ENCODE assay signal across 8 cellular contexts in genomic region chr11:85627332-85627997, GRCh38. TPM values are rescaled to one million over a fixed set of nuclear protein-coding genes. Genes with fewer than 3 reads are reported as not detected.
A peak's percentile ranks its signal among the peaks of the same experiment; 100 is the strongest.
DNase-seq lines count a peak whose midpoint lies in the region; ATAC-seq, FAIRE-seq and TF ChIP-seq lines count a peak whose summit lies in the region.

DLG2 (minus strand) TSS chr11:85627344.

- H2AFZ ChIP-seq in endothelial cell of umbilical vein (ENCODE audit: low read depth, low read length): peak within 1 kb of the TSS; percentile 87

- no TSS peak for BruUV-seq in endothelial cell of umbilical vein (replicated peaks; lab: Mats Ljungman, UMichigan)

- H3K27me3 ChIP-seq in HL-60 (ENCODE audit: insufficient read depth, poor library complexity, severe bottlenecking) (no peaks in the 10 kb centered on the region), endothelial cell of umbilical vein (ENCODE audit: control insufficient read depth in 2 of 2, insufficient read depth in 2 of 2, low read length in 2 of 2) (peaks cover 2 to 6% of the 10 kb centered on the region in 2 experiments)

- H3K4me3 Mint-ChIP-seq in type B pancreatic cell: peak within 1 kb of the TSS; percentile 97

- CTCF ChIA-PET in endothelial cell of umbilical vein (lab: Charles Lee): interaction anchor here (0.8 to 1.7 kb wide), 8 partner anchors 18 to 414 kb away, joined by 3 to 8 read pairs (median 4); partner anchors contain the start of genes CCDC83 and TMEM126A

- H3K36me3 ChIP-seq in endothelial cell of umbilical vein (ENCODE audit: control insufficient read depth in 2 of 2, extremely low read depth in 1 of 2, insufficient read depth in 2 of 2, low read length in 2 of 2) (peaks cover 0 to 4% of the 10 kb centered on the region in 2 experiments), mesodermal cell (ENCODE audit: control insufficient read depth, insufficient read depth, low read length) (peaks cover 16% of the 10 kb centered on the region)

- 1 to 5% methylated on average over 12 to 13 of the region's 23 CpGs for WGBS in mesodermal cell (ENCODE audit: insufficient coverage in 2 of 2), 2 experiments

- peak within 1 kb of the TSS; percentile 63 for H3K9ac ChIP-seq in endothelial cell of umbilical vein (replicated peaks; ENCODE audit: extremely low read depth, insufficient read depth, low read length)

- DNase-seq in NCI-H2196 (lab: John Stamatoyannopoulos, UW; ENCODE audit: unreplicated experiment) (peak; percentile 10), NCI-H2196 treated with DMSO at 0.1 percent for 48 hours (lab: John Stamatoyannopoulos, UW; ENCODE audit: unreplicated experiment) (no peak), HL-60 (ENCODE audit: low read depth in 1 of 2, low spot score in 1 of 2) (peak in 1 of 2 experiments; percentile 18), endothelial cell of umbilical vein (ENCODE audit: low read depth, low spot score) (peak; percentile 55), type B pancreatic cell (ENCODE audit: extremely low spot score, unreplicated experiment) (no peak)

- H3K9me1 ChIP-seq in endothelial cell of umbilical vein (replicated peaks; ENCODE audit: control insufficient read depth, extremely low read depth, insufficient read depth, low read length): no peaks in the 10 kb centered on the region

- peaks cover 34% of the 10 kb centered on the region for H3K79me2 ChIP-seq in endothelial cell of umbilical vein (ENCODE audit: control insufficient read depth, insufficient read depth, low read length)

- H3K4me1 ChIP-seq in endothelial cell of umbilical vein (ENCODE audit: control insufficient read depth, extremely low read depth, insufficient read depth, low read length) (peaks cover 16% of the 10 kb centered on the region), mesodermal cell (ENCODE audit: control insufficient read depth, insufficient read depth, low read length, poor library complexity, severe bottlenecking) (peaks cover 13% of the 10 kb centered on the region)

- H3K4me1 Mint-ChIP-seq in type B pancreatic cell (ENCODE audit: unreplicated experiment): peaks cover 13% of the 10 kb centered on the region

- TF ChIP-seq POLR2A in endothelial cell of umbilical vein (IDR thresholded peaks at IDR 0.05; ENCODE audit: low read depth, low read length): no peak

- no peaks in the 10 kb centered on the region for H4K20me1 ChIP-seq in endothelial cell of umbilical vein (replicated peaks; ENCODE audit: control insufficient read depth, extremely low read depth, insufficient read depth, low read length)

- POLR2A ChIA-PET in endothelial cell of umbilical vein (lab: Charles Lee): no interaction called here

- ATAC-seq in HG02623 (IDR thresholded peaks at IDR 0.05; ENCODE audit: unreplicated experiment): no peak

- intact Hi-C loops in endothelial cell of umbilical vein (cut with micrococcal nuclease): no loop called here

- H3K27me3 Mint-ChIP-seq in type B pancreatic cell: peaks cover 9% of the 10 kb centered on the region

- TF ChIP-seq CTCF in HL-60 (IDR thresholded peaks at IDR 0.05; ENCODE audit: insufficient read depth, low read length): no peak
- TF ChIP-seq CTCF in VCaP (conservative IDR thresholded peaks at IDR 0.05): no peak
- TF ChIP-seq CTCF in endothelial cell of umbilical vein (IDR thresholded peaks at IDR 0.05; ENCODE audit: extremely low read depth in 1 of 2, insufficient read depth in 1 of 2, low read depth in 1 of 2, low read length in 2 of 2): no peak
- TF ChIP-seq CTCF in type B pancreatic cell (conservative IDR thresholded peaks at IDR 0.05): no peak

- dilution Hi-C loops in endothelial cell of umbilical vein (cut with MboI; ENCODE audit: extremely low pct_ligation_motif_present, low sequenced_read_pairs): no loop called here

- peak within 1 kb of the TSS; percentile 49 for H3K27ac ChIP-seq in HL-60 (replicated peaks)
- H3K27ac ChIP-seq in VCaP: peak within 1 kb of the TSS; percentile 78
- peak within 1 kb of the TSS; percentile 10 for H3K27ac ChIP-seq in endothelial cell of umbilical vein (ENCODE audit: insufficient read depth, low read depth, low read length)
- H3K27ac ChIP-seq in mesodermal cell (ENCODE audit: low read depth, low read length, severe bottlenecking): peak within 1 kb of the TSS; percentile 77

- no peaks in the 10 kb centered on the region for H3K9me3 ChIP-seq in endothelial cell of umbilical vein (replicated peaks; ENCODE audit: control insufficient read depth, insufficient read depth, low read length)
- H3K9me3 ChIP-seq in mesodermal cell (ENCODE audit: control insufficient read depth, low read length): no peaks in the 10 kb centered on the region

- peak within 1 kb of the TSS; percentile 97 for H3K27ac Mint-ChIP-seq in type B pancreatic cell

- H3K9me3 Mint-ChIP-seq in type B pancreatic cell: no peaks in the 10 kb centered on the region

- H3K4me2 ChIP-seq in endothelial cell of umbilical vein (ENCODE audit: insufficient read depth, low read length): peak within 1 kb of the TSS; percentile 92

- H3K36me3 Mint-ChIP-seq in type B pancreatic cell: peaks cover 6% of the 10 kb centered on the region

- FAIRE-seq in endothelial cell of umbilical vein (lab: Jason Lieb, UNC): peak; percentile 60

- H3K4me3 ChIP-seq in HL-60 (replicated peaks; ENCODE audit: insufficient read depth, low read length) (peak within 1 kb of the TSS; percentile 87), endothelial cell of umbilical vein (replicated peaks in 1 of 3; ENCODE audit: insufficient read depth in 1 of 3, low read depth in 1 of 3, low read length in 3 of 3) (peak within 1 kb of the TSS; percentile 69 to 73 (median 72)), mesodermal cell (ENCODE audit: extremely low read depth, insufficient read depth, low read length, poor library complexity, severe bottlenecking) (peak within 1 kb of the TSS; percentile 56)

TF ChIP-seq in endothelial cell of umbilical vein, 7 proteins besides CTCF, POLR2A, EP300 and RAD21:
- TF ChIP-seq POLR2AphosphoS5 (IDR thresholded peaks at IDR 0.05; ENCODE audit: insufficient read depth, low read depth, low read length) (no peak), MYC (IDR thresholded peaks at IDR 0.05; ENCODE audit: low read depth, low read length) (no peak), JUN (IDR thresholded peaks at IDR 0.05; ENCODE audit: borderline replicate concordance, insufficient read depth, insufficient read length, low read depth) (no peak), MAX (IDR thresholded peaks at IDR 0.05; ENCODE audit: insufficient read depth, insufficient read length) (no peak), EZH2 (IDR thresholded peaks at IDR 0.05; ENCODE audit: borderline replicate concordance, low read depth, low read length, severe bottlenecking) (no peak), GATA2 (IDR thresholded peaks at IDR 0.05; ENCODE audit: insufficient read depth, insufficient read length, low read depth, low read length) (no peak), FOS (IDR thresholded peaks at IDR 0.05; ENCODE audit: borderline replicate concordance, insufficient read depth, low read length) (no peak)

RNA-seq across cellular contexts. Expression of gene DLG2, which starts in this region (rescaled TPM):
- 1.1 and 2.0 TPM in 2 replicates for total RNA-seq in endothelial cell of umbilical vein
- polyA plus RNA-seq in endothelial cell of umbilical vein: 0.13 and 0.15 TPM in 2 replicates
- polyA plus RNA-seq in endothelial cell of umbilical vein (2011; cell fraction: cytosol; rRNA removed): 0.11 and 0.18 TPM in 2 replicates
- polyA plus RNA-seq in endothelial cell of umbilical vein (2011; cell fraction: nucleus; rRNA removed): 0.82 and 0.85 TPM in 2 replicates
- polyA plus RNA-seq in endothelial cell of umbilical vein (2012): 0.52 TPM in 1 of 2 replicates, not detected in the other
- polyA minus RNA-seq in endothelial cell of umbilical vein: 0.19 and 0.46 TPM in 2 replicates
- 7.2 TPM for polyA minus RNA-seq in endothelial cell of umbilical vein (2011; cell fraction: cytosol; rRNA and poly(A)+ RNA removed)
- polyA minus RNA-seq in endothelial cell of umbilical vein (2011; cell fraction: nucleus; rRNA and poly(A)+ RNA removed): 3.1 and 3.3 TPM in 2 replicates
- polyA plus RNA-seq in mesodermal cell (2013, experiment 1 of 2): 2.0 TPM
- polyA plus RNA-seq in mesodermal cell (2013, experiment 2 of 2): 5.1 TPM
- 2.3 and 5.9 TPM in 2 replicates for total RNA-seq in type B pancreatic cell (ENCODE audit: low replicate concordance)

Comparison
In these comparisons a context has a peak if more than half of its experiments do, and no peak if none do; other contexts are left out.
1. DNase-seq: peak in NCI-H2196 (single experiment) and endothelial cell of umbilical vein (single experiment); none in NCI-H2196 treated with DMSO at 0.1 percent for 48 hours (single experiment) and type B pancreatic cell (single experiment).
2. H3K27ac ChIP-seq: peak in every context shown above with its lines; median percentile 78 in VCaP; 77 in mesodermal cell; 49 in HL-60; 10 in endothelial cell of umbilical vein.
3. Peak in every context shown above with its lines, with median percentiles within 50 percentile points of each other: H3K4me3 ChIP-seq.